In genomic region chr11:27471588-27472397, GRCh38 we compare ENCODE assay signal across 8 cellular contexts. TPM values are rescaled to one million over a fixed set of nuclear protein-coding genes. Genes with fewer than 3 reads are reported as not detected.
A peak's percentile ranks its signal among the peaks of the same experiment; 100 is the strongest.
DNase-seq lines count a peak whose midpoint lies in the region; ATAC-seq and TF ChIP-seq lines count a peak whose summit lies in the region.

No MANE protein-coding gene starts in this region.

- H3K36me3 Mint-ChIP-seq in activated T-cell treated with anti-CD3 and anti-CD28 coated beads, Interleukin-2, amount 50 U/mL, for 4 hours (ENCODE audit: insufficient read depth): no peaks in the 10 kb centered on the region
- no peaks in the 10 kb centered on the region for H3K36me3 Mint-ChIP-seq in nephron (ENCODE audit: low read depth)

- intact Hi-C loops in aorta (cut with DNase I): loop anchor here (2.0 to 5.0 kb wide), 4 partner anchors 87 to 189 kb away; partner anchors contain the start of gene CCDC34 (in 2 of the 2)

- H3K27ac Mint-ChIP-seq in nephron: peak overlapping the region; percentile 76 to 90 (median 87)

- peaks cover 0 to 2% of the 10 kb centered on the region in 2 donors for H3K4me1 ChIP-seq in aorta (ENCODE audit: control insufficient read depth in 1 of 2, insufficient read depth in 2 of 2, low read length in 2 of 2)

- H3K27ac ChIP-seq in aorta (ENCODE audit: low read depth in 1 of 2, low read length in 2 of 2): peak overlapping the region; percentile 24 to 85

- 0 to 1% methylated on average over 32 to 79 of the region's 79 CpGs for WGBS in aorta, 2 donors

- H3K4me3 Mint-ChIP-seq in activated T-cell treated with anti-CD3 and anti-CD28 coated beads, Interleukin-2, amount 50 U/mL, for 4 hours: peak overlapping the region; percentile 81
- H3K4me3 Mint-ChIP-seq in nephron: peak overlapping the region; percentile 87 to 93 (median 92)

- no peaks in the 10 kb centered on the region for H3K9me3 ChIP-seq in aorta (ENCODE audit: control insufficient read depth, low read length)

- H3K27me3 Mint-ChIP-seq in activated T-cell treated with anti-CD3 and anti-CD28 coated beads, Interleukin-2, amount 50 U/mL, for 4 hours (ENCODE audit: low read depth): peaks cover 19% of the 10 kb centered on the region
- no peaks in the 10 kb centered on the region for H3K27me3 Mint-ChIP-seq in nephron (ENCODE audit: low read depth)

- H3K27me3 ChIP-seq in aorta (ENCODE audit: control insufficient read depth in 1 of 2, insufficient read depth in 2 of 2, low read length in 1 of 2): no peaks in the 10 kb centered on the region

- H3K4me3 ChIP-seq in fibroblast of the aortic adventitia (ENCODE audit: low read depth, low read length) (peak overlapping the region; percentile 81), aorta (ENCODE audit: low read length in 2 of 2) (peak overlapping the region; percentile 89 to 93)

- DNase-seq in DMS53 (lab: John Stamatoyannopoulos, UW) (peak; percentile 68), DMS53 treated with DMSO at 0.1 percent for 48 hours (lab: John Stamatoyannopoulos, UW; ENCODE audit: unreplicated experiment) (no peak), M059J (ENCODE audit: low read depth) (peak; percentile 46), fibroblast of the aortic adventitia (ENCODE audit: low read depth) (no peak), aorta (peak; percentile 73 to 81)
- DNase-seq in activated T-cell treated with anti-CD3 and anti-CD28 coated beads, Interleukin-2, amount 50 U/mL, for 4 hours: peak; percentile 6

- ATAC-seq in GM21737 (IDR thresholded peaks at IDR 0.05; ENCODE audit: unreplicated experiment): peak; percentile 50
- ATAC-seq in activated T-cell treated with anti-CD3 and anti-CD28 coated beads, Interleukin-2, amount 50 U/mL, for 4 hours: peak; percentile 77 to 78
- peak; percentile 55 for ATAC-seq in aorta (ENCODE audit: low FRiP score)

- no peaks in the 10 kb centered on the region for H3K36me3 ChIP-seq in aorta (ENCODE audit: control insufficient read depth in 1 of 2, insufficient read depth in 2 of 2, low read length in 1 of 2)

- TF ChIP-seq CTCF in fibroblast of the aortic adventitia (IDR thresholded peaks at IDR 0.05; ENCODE audit: insufficient read depth, low read length) (no peak), nephron (IDR thresholded peaks at IDR 0.05; ENCODE audit: unreplicated experiment in 3 of 3) (no peak)

- no peaks in the 10 kb centered on the region for H3K9me3 Mint-ChIP-seq in activated T-cell treated with anti-CD3 and anti-CD28 coated beads, Interleukin-2, amount 50 U/mL, for 4 hours
- H3K9me3 Mint-ChIP-seq in nephron: no peaks in the 10 kb centered on the region

- peaks cover 13% of the 10 kb centered on the region for H3K4me1 Mint-ChIP-seq in activated T-cell treated with anti-CD3 and anti-CD28 coated beads, Interleukin-2, amount 50 U/mL, for 4 hours (ENCODE audit: low read depth)
- peaks cover 42% of the 10 kb centered on the region for H3K4me1 Mint-ChIP-seq in nephron

RNA-seq across cellular contexts. Expression of gene LGR4, which starts 0.8 kb away (rescaled TPM):
- total RNA-seq in M059J (2014; rRNA removed; shearing (Covaris generic)): 28.0 and 45.2 TPM in 2 replicates
- total RNA-seq in activated T-cell treated with anti-CD3 and anti-CD28 coated beads, Interleukin-2, amount 50 U/mL, for 4 hours: under 1 TPM; 0.21 to 0.61 (median 0.57) TPM
- total RNA-seq in fibroblast of the aortic adventitia (ENCODE audit: low replicate concordance) (16.3 and 25.1 TPM in 2 replicates), aorta (10 to 100 TPM; 19.5 to 23.6 TPM)
- 10 to 100 TPM in 1 of 2 donors, 1 to 10 TPM in 1; 4.6 to 25.7 TPM for polyA plus RNA-seq in aorta

RNA-seq across cellular contexts. Expression of gene LIN7C, which starts 34.8 kb away (rescaled TPM):
- total RNA-seq in M059J (2014; rRNA removed; shearing (Covaris generic)): 57.9 and 68.4 TPM in 2 replicates
- total RNA-seq in activated T-cell treated with anti-CD3 and anti-CD28 coated beads, Interleukin-2, amount 50 U/mL, for 4 hours: 10 to 100 TPM; 41.0 to 51.4 (median 44.4) TPM
- total RNA-seq in fibroblast of the aortic adventitia (ENCODE audit: low replicate concordance) (33.2 and 75.3 TPM in 2 replicates), aorta (10 to 100 TPM; 35.5 to 40.4 TPM)
- 10 to 100 TPM; 10.1 to 10.5 TPM for polyA plus RNA-seq in aorta

Comparison
In these comparisons a context has a peak if more than half of its experiments do, and no peak if none do; other contexts are left out.
1. DNase-seq: peak in DMS53 (single experiment), M059J (single experiment), activated T-cell treated with anti-CD3 and anti-CD28 coated beads, Interleukin-2, amount 50 U/mL, for 4 hours (single experiment) and aorta (2 of 2); none in DMS53 treated with DMSO at 0.1 percent for 48 hours (single experiment) and fibroblast of the aortic adventitia (single experiment).
2. RNA of gene LGR4, which starts 0.8 kb away (total RNA-seq): 28.0 to 45.2 TPM in M059J, 16.3 to 25.1 TPM in fibroblast of the aortic adventitia and 19.5 to 23.6 TPM in aorta; 0.21 to 0.61 TPM in activated T-cell treated with anti-CD3 and anti-CD28 coated beads, Interleukin-2, amount 50 U/mL, for 4 hours; every median in the first group is over 10 times any median in the second.
3. Peak in every context shown above with its lines, with median percentiles within 50 percentile points of each other: ATAC-seq.